In the genomic region with DNA sequence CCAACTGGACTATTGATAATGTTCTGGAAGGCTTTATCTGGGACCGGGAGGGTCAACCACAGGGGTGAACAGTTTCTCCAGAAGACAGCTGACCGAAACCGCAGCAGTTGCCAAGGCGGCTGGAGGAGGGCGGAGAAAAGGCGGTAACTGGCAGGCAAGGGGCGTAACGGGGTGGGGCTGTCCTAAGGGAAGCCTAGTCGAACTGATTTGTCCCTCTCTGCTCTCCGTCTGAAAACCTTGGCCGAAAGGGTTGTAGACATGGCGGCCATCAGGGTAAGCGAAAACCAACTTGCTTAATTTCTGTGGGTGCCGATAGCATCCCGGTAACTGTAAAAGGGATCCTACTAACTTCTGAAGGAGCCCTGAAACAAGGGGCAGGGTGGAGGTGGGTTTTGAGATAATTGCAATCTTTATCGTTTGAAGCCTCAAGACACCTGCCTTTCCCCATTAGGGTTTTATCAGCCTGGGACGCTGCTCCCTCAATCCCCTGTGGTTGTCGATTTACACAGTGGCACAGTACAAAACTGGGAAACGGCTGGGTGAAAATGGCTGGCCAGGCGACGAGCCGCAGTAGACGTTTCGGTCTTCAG, we compare ENCODE assay signal across 8 cellular contexts. TPM values are rescaled to one million over a fixed set of nuclear protein-coding genes. Genes with fewer than 3 reads are reported as not detected.
DNase-seq lines count a peak whose midpoint lies in the region; TF ChIP-seq lines count a peak whose summit lies in the region.

A gene with protein sequence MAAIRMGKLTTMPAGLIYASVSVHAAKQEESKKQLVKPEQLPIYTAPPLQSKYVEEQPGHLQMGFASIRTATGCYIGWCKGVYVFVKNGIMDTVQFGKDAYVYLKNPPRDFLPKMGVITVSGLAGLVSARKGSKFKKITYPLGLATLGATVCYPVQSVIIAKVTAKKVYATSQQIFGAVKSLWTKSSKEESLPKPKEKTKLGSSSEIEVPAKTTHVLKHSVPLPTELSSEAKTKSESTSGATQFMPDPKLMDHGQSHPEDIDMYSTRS (plus strand): TSS at position 223 of the 590 bp plus-strand sequence. CDS start 36 bp downstream, at position 259.

- H3K4me3 ChIP-seq in mesodermal cell (ENCODE audit: extremely low read depth, insufficient read depth, low read length, poor library complexity, severe bottlenecking): peak within 1 kb of the TSS; percentile 62

- TF ChIP-seq CTCF in GM20000 (IDR thresholded peaks at IDR 0.05; ENCODE audit: extremely low read depth, missing control alignments): no peak

- no peaks in the 10 kb centered on the region for H3K36me3 ChIP-seq in mesodermal cell (ENCODE audit: control insufficient read depth, insufficient read depth, low read length)

- in situ Hi-C loops in endometrial microvascular endothelial cells (cut with HindIII; ENCODE audit: inconsistent ontology term, low pct_unique_long_range_greater_than_20kb, low sequenced_read_pairs): no loop called here

- WGBS in mesodermal cell (ENCODE audit: insufficient coverage in 2 of 2), 2 experiments: 0% methylated on average over 5 to 6 of the region's 24 CpGs

- DNase-seq in CMK (ENCODE audit: low read depth) (peak; percentile 70), GM20000 (ENCODE audit: low spot score) (peak; percentile 71), HS-5 (ENCODE audit: low read depth) (peak; percentile 46), NOMO-1 treated with dmso at 0.1 percent for 144 hours (lab: John Stamatoyannopoulos, UW; ENCODE audit: unreplicated experiment) (peak; percentile 85)
- peak; percentile 19 to 41 (median 40) for DNase-seq in activated CD8-positive, alpha-beta memory T cell treated with anti-CD3 and anti-CD28 coated beads for 48 hours (ENCODE audit: low read depth in 2 of 3, low spot score in 2 of 3)
- peak; percentile 33 for DNase-seq in stimulated activated CD8-positive, alpha-beta memory T cell treated with anti-CD3 and anti-CD28 coated beads, Interleukin-15, amount 100 ng/mL, for 24 hours (ENCODE audit: low read depth)

- H3K27ac ChIP-seq in mesodermal cell (ENCODE audit: low read depth, low read length, severe bottlenecking): no peak within 1 kb of the TSS

- no peaks in the 10 kb centered on the region for H3K9me3 ChIP-seq in mesodermal cell (ENCODE audit: control insufficient read depth, low read length)

- no peaks in the 10 kb centered on the region for H3K4me1 ChIP-seq in mesodermal cell (ENCODE audit: control insufficient read depth, insufficient read depth, low read length, poor library complexity, severe bottlenecking)

RNA-seq across cellular contexts. Expression of the gene that starts here (rescaled TPM):
- total RNA-seq in endometrial microvascular endothelial cells (ENCODE audit: inconsistent ontology term): 10.3 TPM
- polyA plus RNA-seq in mesodermal cell (2013, experiment 1 of 2): 11.1 TPM
- 10.5 TPM for polyA plus RNA-seq in mesodermal cell (2013, experiment 2 of 2)

Comparison
In these comparisons a context has a peak if more than half of its experiments do, and no peak if none do; other contexts are left out.
1. DNase-seq: peak in every context shown above with its lines; median percentile 85 in NOMO-1 treated with dmso at 0.1 percent for 144 hours; 71 in GM20000; 70 in CMK; 46 in HS-5; 40 in activated CD8-positive, alpha-beta memory T cell treated with anti-CD3 and anti-CD28 coated beads for 48 hours; 33 in stimulated activated CD8-positive, alpha-beta memory T cell treated with anti-CD3 and anti-CD28 coated beads, Interleukin-15, amount 100 ng/mL, for 24 hours.